In the genomic region with DNA sequence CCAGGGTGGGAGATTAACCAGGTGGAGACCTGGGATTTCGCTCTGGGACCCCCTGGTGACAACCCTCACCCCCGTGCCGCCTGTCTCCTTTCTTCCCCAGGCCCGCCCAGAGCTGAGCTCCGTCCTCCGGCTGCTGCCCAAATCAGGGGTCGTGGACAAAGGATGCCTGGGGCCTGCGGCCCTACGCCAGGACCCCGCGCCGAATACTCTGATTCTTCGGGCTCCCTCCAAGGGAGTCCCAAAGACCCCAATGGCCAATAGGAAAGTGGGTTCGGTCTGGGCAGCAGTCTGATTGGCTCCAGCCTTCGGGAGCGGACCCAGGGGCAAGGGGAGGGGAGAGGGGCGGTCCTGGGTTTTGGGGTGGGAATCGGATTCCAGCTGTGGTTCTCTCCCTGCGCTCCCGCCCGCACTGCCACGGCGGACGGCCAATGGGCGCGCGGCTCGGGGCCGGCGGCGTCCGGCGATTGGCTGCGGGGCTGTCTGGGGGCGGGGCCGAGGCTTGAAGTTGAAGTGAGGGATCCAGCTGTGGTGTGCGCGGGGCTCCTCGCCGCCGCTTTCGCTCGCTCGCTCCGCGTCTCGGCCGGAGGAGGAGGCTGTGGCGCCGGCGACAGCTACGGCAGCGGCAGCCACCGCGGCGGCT, we compare ENCODE assay signal across 9 cellular contexts. TPM values are rescaled to one million over a fixed set of nuclear protein-coding genes. Genes with fewer than 3 reads are reported as not detected.
DNase-seq lines count a peak whose midpoint lies in the region; ATAC-seq and TF ChIP-seq lines count a peak whose summit lies in the region.
"Had no signal": no experiment of that assay in that cellular context is flagged by ENCODE, and none has a peak within 500 bp of the region (broad histone marks: within the 10 kb centered on the region; RNA-seq: fewer than 3 reads in every experiment).

A gene (plus strand): TSS at position 531 of the 640 bp plus-strand sequence. CDS start 745 bp downstream, outside the sequence.

- H3K9me3 ChIP-seq in CD4-positive, CD25-positive, alpha-beta regulatory T cell (ENCODE audit: control insufficient read depth in 2 of 2, low read length in 2 of 2): no peaks in the 10 kb centered on the region
- H3K9me3 ChIP-seq in endodermal cell (ENCODE audit: control insufficient read depth, low read length): no peaks in the 10 kb centered on the region

- peaks cover 22% of the 10 kb centered on the region for H3K27me3 ChIP-seq in CD4-positive, CD25-positive, alpha-beta regulatory T cell (ENCODE audit: control insufficient read depth, insufficient read depth, low read length)
- peaks cover 91% of the 10 kb centered on the region for H3K27me3 ChIP-seq in endodermal cell (ENCODE audit: control insufficient read depth, insufficient read depth, low read length, poor library complexity, severe bottlenecking)

- H3K36me3 Mint-ChIP-seq in CD4-positive, CD25-positive, alpha-beta regulatory T cell: no peaks in the 10 kb centered on the region
- peaks cover 2% of the 10 kb centered on the region for H3K36me3 Mint-ChIP-seq in endodermal cell (ENCODE audit: low read depth)

- H3K4me1 Mint-ChIP-seq in CD4-positive, CD25-positive, alpha-beta regulatory T cell: peaks cover 0 to 31% (median 8%) of the 10 kb centered on the region in 4 donors
- H3K4me1 Mint-ChIP-seq in endodermal cell: peaks cover 15% of the 10 kb centered on the region

- H3K27me3 Mint-ChIP-seq in CD4-positive, CD25-positive, alpha-beta regulatory T cell: peaks cover 63% of the 10 kb centered on the region
- H3K27me3 Mint-ChIP-seq in endodermal cell (ENCODE audit: insufficient read depth): peaks cover 88% of the 10 kb centered on the region

- TF ChIP-seq CTCF in endodermal cell (conservative IDR thresholded peaks at IDR 0.05): no peak

- ATAC-seq in CD4-positive, CD25-positive, alpha-beta regulatory T cell (ENCODE audit: low read depth in 2 of 2): peak; percentile 90 to 92
- ATAC-seq in GM19397 (IDR thresholded peaks at IDR 0.05; ENCODE audit: unreplicated experiment) (peak; percentile 94), HG03469 (IDR thresholded peaks at IDR 0.05; ENCODE audit: unreplicated experiment) (peak; percentile 62)

- peak; percentile 80 to 84 (median 83) for DNase-seq in CD4-positive, CD25-positive, alpha-beta regulatory T cell
- DNase-seq in NCI-H82 (lab: John Stamatoyannopoulos, UW): peak; percentile 95
- DNase-seq in activated CD8-positive, alpha-beta memory T cell treated with anti-CD3 and anti-CD28 coated beads for 4 hours (ENCODE audit: low read depth in 2 of 2): peak; percentile 66 to 71
- DNase-seq in endodermal cell: peak; percentile 100
- peak; percentile 69 for DNase-seq in midbrain (lab: John Stamatoyannopoulos, UW)
- peak; percentile 70 for DNase-seq in stimulated activated CD8-positive, alpha-beta memory T cell treated with anti-CD3 and anti-CD28 coated beads, Interleukin-15, amount 100 ng/mL, for 1 hour (ENCODE audit: low read depth)

- H3K36me3 ChIP-seq in CD4-positive, CD25-positive, alpha-beta regulatory T cell (ENCODE audit: control insufficient read depth, insufficient read depth, low read length): no peaks in the 10 kb centered on the region
- H3K36me3 ChIP-seq in endodermal cell (ENCODE audit: control insufficient read depth, insufficient read depth, low read length): no peaks in the 10 kb centered on the region

- WGBS in endodermal cell (ENCODE audit: insufficient coverage in 1 of 2, insufficient read length in 1 of 2), 2 experiments: 0% methylated on average over 5 to 56 of the region's 56 CpGs

- H3K4me3 ChIP-seq in CD4-positive, CD25-positive, alpha-beta regulatory T cell (ENCODE audit: low read depth, low read length): peak within 1 kb of the TSS; percentile 26
- H3K4me3 ChIP-seq in endodermal cell (ENCODE audit: low read length): peak within 1 kb of the TSS; percentile 84

- peak within 1 kb of the TSS; percentile 82 to 88 (median 84) for H3K4me3 Mint-ChIP-seq in CD4-positive, CD25-positive, alpha-beta regulatory T cell
- peak within 1 kb of the TSS; percentile 60 for H3K4me3 Mint-ChIP-seq in endodermal cell

- H3K4me1 ChIP-seq in CD4-positive, CD25-positive, alpha-beta regulatory T cell (ENCODE audit: control insufficient read depth, insufficient read depth, low read length, poor library complexity, severe bottlenecking): peaks cover 41% of the 10 kb centered on the region
- H3K4me1 ChIP-seq in endodermal cell (ENCODE audit: control insufficient read depth, insufficient read depth, low read length): peaks cover 4% of the 10 kb centered on the region

- peak within 1 kb of the TSS in 1 of 3 donors; percentile 62 for H3K27ac Mint-ChIP-seq in CD4-positive, CD25-positive, alpha-beta regulatory T cell
- no peak within 1 kb of the TSS for H3K27ac Mint-ChIP-seq in endodermal cell

- H3K9ac ChIP-seq in endodermal cell (ENCODE audit: extremely low read depth, low read length, poor library complexity, severe bottlenecking): no peak within 1 kb of the TSS

- H3K9me3 Mint-ChIP-seq in CD4-positive, CD25-positive, alpha-beta regulatory T cell: no peaks in the 10 kb centered on the region
- no peaks in the 10 kb centered on the region for H3K9me3 Mint-ChIP-seq in endodermal cell

- H3K27ac ChIP-seq in CD4-positive, CD25-positive, alpha-beta regulatory T cell (ENCODE audit: insufficient read depth, low read length, poor library complexity, severe bottlenecking): no peak within 1 kb of the TSS
- no peak within 1 kb of the TSS for H3K27ac ChIP-seq in endodermal cell (ENCODE audit: low read depth, low read length)
- H3K27ac ChIP-seq: VCaP had no signal

RNA-seq across cellular contexts. Expression of the gene that starts here (rescaled TPM):
- 0.05 TPM for total RNA-seq in CD4-positive, CD25-positive, alpha-beta regulatory T cell
- not detected for polyA plus RNA-seq in CD4-positive, CD25-positive, alpha-beta regulatory T cell
- 1 to 10 TPM in 1 of 2 donors, under 1 TPM in 1; 0.84 to 1.1 TPM for total RNA-seq in endodermal cell
- polyA plus RNA-seq in endodermal cell (2013, experiment 1 of 2): 7.5 TPM
- 6.6 TPM for polyA plus RNA-seq in endodermal cell (2013, experiment 2 of 2)

Comparison
In these comparisons a context has a peak if more than half of its experiments do, and no peak if none do; other contexts are left out.
1. Peak in DNase-seq, ATAC-seq and H3K4me3 ChIP-seq in CD4-positive, CD25-positive, alpha-beta regulatory T cell; RNA of the gene not detected or under 1 TPM.